ENCODE assay signal across 2 cellular contexts in the genomic region with DNA sequence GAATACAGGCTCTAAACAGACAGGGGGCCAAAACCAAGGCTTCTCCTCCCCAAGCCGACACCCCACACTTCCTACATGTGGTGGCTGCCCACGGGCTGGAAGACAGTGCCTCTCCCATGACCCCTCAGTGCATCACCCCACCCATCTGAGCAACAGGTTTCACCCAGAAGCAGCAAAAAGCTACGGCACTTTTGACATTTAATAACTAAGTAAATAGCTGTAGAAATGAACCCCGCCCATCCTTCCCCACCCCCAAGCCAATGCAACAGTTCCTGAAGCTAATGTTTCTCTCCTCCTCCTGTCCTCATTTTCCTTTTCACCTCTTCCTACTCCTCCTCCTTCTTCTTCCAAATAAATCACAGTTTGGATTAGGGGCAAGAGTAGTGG.
TF ChIP-seq lines count a peak whose summit lies in the region.

No MANE protein-coding gene starts in this region.

TF ChIP-seq in SK-N-SH, 30 proteins besides CTCF, POLR2A, EP300 and RAD21:
- TF ChIP-seq RFX5 (IDR thresholded peaks at IDR 0.05; ENCODE audit: low read length) = no peak
- TF ChIP-seq, protein P1, sequence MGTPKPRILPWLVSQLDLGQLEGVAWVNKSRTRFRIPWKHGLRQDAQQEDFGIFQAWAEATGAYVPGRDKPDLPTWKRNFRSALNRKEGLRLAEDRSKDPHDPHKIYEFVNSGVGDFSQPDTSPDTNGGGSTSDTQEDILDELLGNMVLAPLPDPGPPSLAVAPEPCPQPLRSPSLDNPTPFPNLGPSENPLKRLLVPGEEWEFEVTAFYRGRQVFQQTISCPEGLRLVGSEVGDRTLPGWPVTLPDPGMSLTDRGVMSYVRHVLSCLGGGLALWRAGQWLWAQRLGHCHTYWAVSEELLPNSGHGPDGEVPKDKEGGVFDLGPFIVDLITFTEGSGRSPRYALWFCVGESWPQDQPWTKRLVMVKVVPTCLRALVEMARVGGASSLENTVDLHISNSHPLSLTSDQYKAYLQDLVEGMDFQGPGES (IDR thresholded peaks at IDR 0.05; ENCODE audit: low read depth, low read length) = no peak
- no peak for TF ChIP-seq EZH2phosphoT487 (IDR thresholded peaks at IDR 0.05; ENCODE audit: borderline replicate concordance, low read depth)
- no peak for TF ChIP-seq RXRA (IDR thresholded peaks at IDR 0.05; ENCODE audit: borderline replicate concordance, low read depth)
- TF ChIP-seq FOXJ3 (CRISPR knock-in tag; IDR thresholded peaks at IDR 0.05) = no peak
- TF ChIP-seq YY1 (IDR thresholded peaks at IDR 0.05; ENCODE audit: low read depth) = no peak
- TF ChIP-seq TCF12 (IDR thresholded peaks at IDR 0.05) = no peak
- no peak for TF ChIP-seq MEF2A (IDR thresholded peaks at IDR 0.05; ENCODE audit: borderline replicate concordance, low read depth)
- TF ChIP-seq SMC3 (IDR thresholded peaks at IDR 0.05; ENCODE audit: low read depth, low read length) = no peak
- no peak for TF ChIP-seq GATA2 (CRISPR knock-in tag; IDR thresholded peaks at IDR 0.05)
- TF ChIP-seq, protein P2, sequence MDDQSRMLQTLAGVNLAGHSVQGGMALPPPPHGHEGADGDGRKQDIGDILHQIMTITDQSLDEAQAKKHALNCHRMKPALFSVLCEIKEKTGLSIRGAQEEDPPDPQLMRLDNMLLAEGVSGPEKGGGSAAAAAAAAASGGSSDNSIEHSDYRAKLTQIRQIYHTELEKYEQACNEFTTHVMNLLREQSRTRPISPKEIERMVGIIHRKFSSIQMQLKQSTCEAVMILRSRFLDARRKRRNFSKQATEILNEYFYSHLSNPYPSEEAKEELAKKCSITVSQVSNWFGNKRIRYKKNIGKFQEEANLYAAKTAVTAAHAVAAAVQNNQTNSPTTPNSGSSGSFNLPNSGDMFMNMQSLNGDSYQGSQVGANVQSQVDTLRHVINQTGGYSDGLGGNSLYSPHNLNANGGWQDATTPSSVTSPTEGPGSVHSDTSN (IDR thresholded peaks at IDR 0.05) = no peak
- no peak for TF ChIP-seq RCOR1 (IDR thresholded peaks at IDR 0.05; ENCODE audit: low read length)

TF ChIP-seq in SK-N-SH treated with all-trans-retinoic acid at 6 μM for 48 hours, 23 proteins besides CTCF, POLR2A, EP300 and RAD21:
- TF ChIP-seq ZNF8 (CRISPR knock-in tag; IDR thresholded peaks at IDR 0.05) = no peak
- no peak for TF ChIP-seq SNAI2 (CRISPR knock-in tag; IDR thresholded peaks at IDR 0.05)
- TF ChIP-seq ZNF70 (CRISPR knock-in tag; IDR thresholded peaks at IDR 0.05) = no peak
- no peak for TF ChIP-seq OSR1 (CRISPR knock-in tag; IDR thresholded peaks at IDR 0.05)
- TF ChIP-seq PPARA (CRISPR knock-in tag; IDR thresholded peaks at IDR 0.05; ENCODE audit: borderline replicate concordance) = no peak
- no peak for TF ChIP-seq ARNTL (CRISPR knock-in tag; IDR thresholded peaks at IDR 0.05; ENCODE audit: borderline replicate concordance, low read depth)
- TF ChIP-seq, protein P3, sequence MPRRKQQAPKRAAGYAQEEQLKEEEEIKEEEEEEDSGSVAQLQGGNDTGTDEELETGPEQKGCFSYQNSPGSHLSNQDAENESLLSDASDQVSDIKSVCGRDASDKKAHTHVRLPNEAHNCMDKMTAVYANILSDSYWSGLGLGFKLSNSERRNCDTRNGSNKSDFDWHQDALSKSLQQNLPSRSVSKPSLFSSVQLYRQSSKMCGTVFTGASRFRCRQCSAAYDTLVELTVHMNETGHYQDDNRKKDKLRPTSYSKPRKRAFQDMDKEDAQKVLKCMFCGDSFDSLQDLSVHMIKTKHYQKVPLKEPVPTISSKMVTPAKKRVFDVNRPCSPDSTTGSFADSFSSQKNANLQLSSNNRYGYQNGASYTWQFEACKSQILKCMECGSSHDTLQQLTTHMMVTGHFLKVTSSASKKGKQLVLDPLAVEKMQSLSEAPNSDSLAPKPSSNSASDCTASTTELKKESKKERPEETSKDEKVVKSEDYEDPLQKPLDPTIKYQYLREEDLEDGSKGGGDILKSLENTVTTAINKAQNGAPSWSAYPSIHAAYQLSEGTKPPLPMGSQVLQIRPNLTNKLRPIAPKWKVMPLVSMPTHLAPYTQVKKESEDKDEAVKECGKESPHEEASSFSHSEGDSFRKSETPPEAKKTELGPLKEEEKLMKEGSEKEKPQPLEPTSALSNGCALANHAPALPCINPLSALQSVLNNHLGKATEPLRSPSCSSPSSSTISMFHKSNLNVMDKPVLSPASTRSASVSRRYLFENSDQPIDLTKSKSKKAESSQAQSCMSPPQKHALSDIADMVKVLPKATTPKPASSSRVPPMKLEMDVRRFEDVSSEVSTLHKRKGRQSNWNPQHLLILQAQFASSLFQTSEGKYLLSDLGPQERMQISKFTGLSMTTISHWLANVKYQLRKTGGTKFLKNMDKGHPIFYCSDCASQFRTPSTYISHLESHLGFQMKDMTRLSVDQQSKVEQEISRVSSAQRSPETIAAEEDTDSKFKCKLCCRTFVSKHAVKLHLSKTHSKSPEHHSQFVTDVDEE (CRISPR knock-in tag; IDR thresholded peaks at IDR 0.05) = no peak
- TF ChIP-seq, protein P4, sequence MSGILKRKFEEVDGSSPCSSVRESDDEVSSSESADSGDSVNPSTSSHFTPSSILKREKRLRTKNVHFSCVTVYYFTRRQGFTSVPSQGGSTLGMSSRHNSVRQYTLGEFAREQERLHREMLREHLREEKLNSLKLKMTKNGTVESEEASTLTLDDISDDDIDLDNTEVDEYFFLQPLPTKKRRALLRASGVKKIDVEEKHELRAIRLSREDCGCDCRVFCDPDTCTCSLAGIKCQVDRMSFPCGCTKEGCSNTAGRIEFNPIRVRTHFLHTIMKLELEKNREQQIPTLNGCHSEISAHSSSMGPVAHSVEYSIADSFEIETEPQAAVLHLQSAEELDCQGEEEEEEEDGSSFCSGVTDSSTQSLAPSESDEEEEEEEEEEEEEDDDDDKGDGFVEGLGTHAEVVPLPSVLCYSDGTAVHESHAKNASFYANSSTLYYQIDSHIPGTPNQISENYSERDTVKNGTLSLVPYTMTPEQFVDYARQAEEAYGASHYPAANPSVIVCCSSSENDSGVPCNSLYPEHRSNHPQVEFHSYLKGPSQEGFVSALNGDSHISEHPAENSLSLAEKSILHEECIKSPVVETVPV (CRISPR knock-in tag; IDR thresholded peaks at IDR 0.05) = no peak
- no peak for TF ChIP-seq BACH2 (CRISPR knock-in tag; IDR thresholded peaks at IDR 0.05; ENCODE audit: borderline replicate concordance)
